ENCODE assay signal across 1 cellular context in genomic region chr3:156721687-156722086, GRCh38.
TF ChIP-seq lines count a peak whose summit lies in the region.

No MANE protein-coding gene starts in this region.

TF ChIP-seq in IMR-90, 13 proteins besides CTCF, POLR2A, EP300 and RAD21 (continued from another document):
- TF ChIP-seq ELK1 (IDR thresholded peaks at IDR 0.05; ENCODE audit: borderline replicate concordance, low read depth, low read length) (no peak), SMC3 (IDR thresholded peaks at IDR 0.05; ENCODE audit: low read depth, low read length) (no peak), BHLHE40 (IDR thresholded peaks at IDR 0.05; ENCODE audit: low read depth, low read length) (no peak)
